In the genomic region with DNA sequence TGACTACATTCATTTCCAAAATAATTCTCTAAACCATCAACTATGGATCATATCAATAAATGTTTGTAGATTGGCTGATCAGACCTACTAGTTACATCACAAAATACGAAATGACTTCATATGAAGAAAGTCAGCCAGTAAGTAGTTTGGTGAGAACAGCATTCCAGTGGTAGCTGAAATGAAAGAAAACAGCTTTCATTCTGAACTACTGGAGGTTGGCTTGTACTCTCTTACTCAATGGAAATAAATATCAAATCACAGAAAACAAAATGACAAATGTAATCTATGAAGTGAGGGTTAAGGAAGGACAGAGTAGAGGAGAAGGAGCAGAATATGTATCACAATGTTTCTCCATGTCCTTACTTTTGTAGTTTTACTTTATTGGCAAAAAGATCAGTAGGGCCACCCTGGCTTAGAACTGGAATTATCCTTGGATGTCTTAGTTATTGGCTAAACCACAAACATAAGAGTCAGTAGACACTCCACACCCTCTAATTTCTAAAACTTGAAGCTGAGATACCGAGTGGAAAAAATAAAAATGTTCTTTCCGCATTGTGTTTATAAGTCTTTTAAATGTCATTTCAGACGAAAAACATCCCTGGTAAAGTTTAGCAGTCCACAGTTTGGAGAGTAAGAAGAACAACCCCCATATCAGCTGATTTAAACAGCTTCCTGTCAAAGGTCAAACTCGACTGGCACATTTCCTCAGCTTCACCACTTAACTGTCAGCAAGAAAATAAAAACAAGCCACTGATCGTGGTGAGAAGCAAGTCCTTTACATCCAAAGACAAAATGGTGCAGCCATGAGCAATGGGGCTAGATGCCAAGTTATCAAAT, we compare ENCODE assay signal across 13 cellular contexts.
A peak's percentile ranks its signal among the peaks of the same experiment; 100 is the strongest.
DNase-seq lines count a peak whose midpoint lies in the region; ATAC-seq, FAIRE-seq and TF ChIP-seq lines count a peak whose summit lies in the region.
"Had no signal": no experiment of that assay in that cellular context is flagged by ENCODE, and none has a peak within 500 bp of the region (broad histone marks: within the 10 kb centered on the region; RNA-seq: fewer than 3 reads in every experiment).

No MANE protein-coding gene starts in this region.

- H3K4me1 Mint-ChIP-seq in activated T-helper 2 cell treated with anti-CD3 and anti-CD28 coated beads, Interferon-gamma antibody, Interleukin-2, Interleukin-4, amounts not matched to agents 10 μg/mL and 5 μg/mL and 100 μg/mL, durations not matched to agents 14 hours and 24 hours and 36 hours (ENCODE audit: low read depth), result peaks cover 41% of the 10 kb centered on the region

- peak in 3 of 4 donors; percentile 23 to 51 (median 35) for ATAC-seq in heart left ventricle
- ATAC-seq in HG03175 (IDR thresholded peaks at IDR 0.05; ENCODE audit: unreplicated experiment), result no peak
- ATAC-seq: mucosa of descending colon had no signal

- H3K4me3 ChIP-seq in heart left ventricle, result no peak overlapping the region
- H3K4me3 ChIP-seq in rectal smooth muscle tissue (ENCODE audit: low read length), result no peak overlapping the region
- H3K4me3 ChIP-seq: HAP-1, mucosa of descending colon had no signal

- H3K27ac Mint-ChIP-seq in activated T-helper 2 cell treated with anti-CD3 and anti-CD28 coated beads, Interferon-gamma antibody, Interleukin-2, Interleukin-4, amounts not matched to agents 10 μg/mL and 5 μg/mL and 100 μg/mL, durations not matched to agents 14 hours and 24 hours and 36 hours, result peak overlapping the region; percentile 67

- no peaks in the 10 kb centered on the region for H3K9me3 Mint-ChIP-seq in activated T-helper 2 cell treated with anti-CD3 and anti-CD28 coated beads, Interferon-gamma antibody, Interleukin-2, Interleukin-4, amounts not matched to agents 10 μg/mL and 5 μg/mL and 100 μg/mL, durations not matched to agents 14 hours and 24 hours and 36 hours

- WGBS in heart left ventricle, 4 donors, result 63 to 71% (median 67%) methylated on average over 6 of the region's 6 CpGs

- intact Hi-C loops in activated T-helper 2 cell treated with anti-CD3 and anti-CD28 coated beads, Interferon-gamma antibody, Interleukin-2, Interleukin-4, amounts not matched to agents 10 μg/mL and 5 μg/mL and 100 μg/mL, durations not matched to agents 14 hours and 24 hours and 36 hours (cut with micrococcal nuclease), result no loop called here
- intact Hi-C loops in heart left ventricle (cut with DNase I), result loop anchor here in 1 of 10 donors (5.0 kb wide), 1 partner anchor 81 kb away; a partner anchor contains a TSS

- H3K9me3 ChIP-seq in heart left ventricle, result no peaks in the 10 kb centered on the region
- H3K9me3 ChIP-seq: HAP-1, mucosa of descending colon had no signal

- TF ChIP-seq CTCF in heart left ventricle (IDR thresholded peaks at IDR 0.05), result no peak

- H3K27me3 Mint-ChIP-seq in activated T-helper 2 cell treated with anti-CD3 and anti-CD28 coated beads, Interferon-gamma antibody, Interleukin-2, Interleukin-4, amounts not matched to agents 10 μg/mL and 5 μg/mL and 100 μg/mL, durations not matched to agents 14 hours and 24 hours and 36 hours (ENCODE audit: low read depth), result no peaks in the 10 kb centered on the region

- H3K9ac ChIP-seq in rectal smooth muscle tissue (ENCODE audit: low read length), result no peak overlapping the region

- DNase-seq in GM19239 (ENCODE audit: insufficient read length, low spot score) (no peak), heart left ventricle (no peak), OCI-M1 (lab: John Stamatoyannopoulos, UW) (no peak), NCI-H2107 (lab: John Stamatoyannopoulos, UW) (no peak), C1 segment of cervical spinal cord (lab: John Stamatoyannopoulos, UW) (no peak)
- no peak for DNase-seq in activated T-helper 2 cell treated with anti-CD3 and anti-CD28 coated beads, Interferon-gamma antibody, Interleukin-2, Interleukin-4, amounts not matched to agents 10 μg/mL and 5 μg/mL and 100 μg/mL, durations not matched to agents 14 hours and 24 hours and 36 hours (ENCODE audit: low spot score)
- DNase-seq: COR-L47, mucosa of descending colon, NCI-H345, RPMI8226 had no signal

- FAIRE-seq in GM19239 (lab: Jason Lieb, UNC), result peak; percentile 14

- H3K36me3 ChIP-seq in heart left ventricle (peaks cover 0 to 33% (median 12%) of the 10 kb centered on the region in 9 donors), rectal smooth muscle tissue (ENCODE audit: control insufficient read depth, insufficient read depth, low read length) (peaks cover under 1% of the 10 kb centered on the region)

- H3K27ac ChIP-seq in heart left ventricle (peak overlapping the region in 4 of 12 donors; percentile 8 to 75 (median 46)), rectal smooth muscle tissue (ENCODE audit: low read depth, low read length) (peak overlapping the region; percentile 66)

- TF ChIP-seq POLR2A in heart left ventricle (IDR thresholded peaks at IDR 0.05), result no peak

- no peak overlapping the region for H3K4me3 Mint-ChIP-seq in activated T-helper 2 cell treated with anti-CD3 and anti-CD28 coated beads, Interferon-gamma antibody, Interleukin-2, Interleukin-4, amounts not matched to agents 10 μg/mL and 5 μg/mL and 100 μg/mL, durations not matched to agents 14 hours and 24 hours and 36 hours (ENCODE audit: low read depth)

- H3K4me1 ChIP-seq in heart left ventricle (peaks cover 0 to 45% (median 11%) of the 10 kb centered on the region in 12 donors), rectal smooth muscle tissue (ENCODE audit: control insufficient read depth, insufficient read depth, low read length) (peaks cover 9% of the 10 kb centered on the region)

- H3K27me3 ChIP-seq in heart left ventricle, result no peaks in the 10 kb centered on the region
- no peaks in the 10 kb centered on the region for H3K27me3 ChIP-seq in rectal smooth muscle tissue (ENCODE audit: control insufficient read depth, insufficient read depth, low read length)

- peaks cover 58% of the 10 kb centered on the region for H3K36me3 Mint-ChIP-seq in activated T-helper 2 cell treated with anti-CD3 and anti-CD28 coated beads, Interferon-gamma antibody, Interleukin-2, Interleukin-4, amounts not matched to agents 10 μg/mL and 5 μg/mL and 100 μg/mL, durations not matched to agents 14 hours and 24 hours and 36 hours (ENCODE audit: low read depth)
